ENCODE assay signal across 23 cellular contexts in the genomic region with DNA sequence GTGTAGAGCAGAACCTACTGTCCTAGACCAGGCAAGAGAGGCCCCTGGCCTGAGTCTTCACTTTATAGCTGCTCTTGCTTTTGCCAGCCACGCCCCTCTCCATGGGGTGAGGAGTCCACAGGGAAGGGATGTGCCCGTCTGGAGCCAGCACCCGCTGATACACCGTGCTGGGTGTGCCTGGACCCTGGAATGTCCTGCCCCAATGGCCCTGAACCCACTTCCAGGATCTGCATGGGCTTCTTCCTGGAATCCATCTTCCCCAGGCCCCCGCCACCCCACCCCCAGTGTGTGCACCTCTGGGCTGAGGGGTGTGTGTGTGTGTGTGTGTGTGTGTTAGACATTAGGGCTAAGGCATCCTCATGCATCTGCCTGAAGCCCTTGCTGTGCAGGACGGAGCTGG. TPM values are rescaled to one million over a fixed set of nuclear protein-coding genes. Genes with fewer than 3 reads are reported as not detected.
"Had no signal": no experiment of that assay in that cellular context is flagged by ENCODE, and none has a peak within 500 bp of the region (broad histone marks: within the 10 kb centered on the region; RNA-seq: fewer than 3 reads in every experiment).

No MANE protein-coding gene starts in this region.

- H3K4me1 ChIP-seq: breast epithelium had no signal

- H3K4me3 ChIP-seq: breast epithelium, SK-N-MC had no signal

- H3K9me3 ChIP-seq: breast epithelium had no signal

- H3K27ac ChIP-seq: SK-N-MC had no signal

- H3K27me3 ChIP-seq: breast epithelium had no signal

- DNase-seq: activated B cell treated with CpG ODN at 0.5 μM for 24 hours; activated CD4-positive, alpha-beta T cell treated with anti-CD3 and anti-CD28 coated beads for 1 hour; activated CD4-positive, alpha-beta T cell treated with anti-CD3 and anti-CD28 coated beads, Interleukin-2, amount 10 ng/mL, durations not matched to agents 24 days and 14 days; activated CD4-positive, alpha-beta T cell treated with anti-CD3 and anti-CD28 coated beads, Interleukin-2, amount 50 U/mL, for 48 hours; activated CD8-positive, alpha-beta memory T cell treated with anti-CD3 and anti-CD28 coated beads, Interleukin-2, amount 10 ng/mL, durations not matched to agents 7 days and 5 days; activated effector memory CD4-positive, alpha-beta T cell treated with Interleukin-2 at 50 U/mL for 16 hours; activated naive CD4-positive, alpha-beta T cell; activated T-cell treated with anti-CD3 and anti-CD28 coated beads, Interleukin-2, amount 50 U/mL, for 24 hours; aorta; caudate nucleus; Kasumi-1; NCI-H1048; NCI-H1930; NCI-H2107; NCI-H2171 treated with DMSO at 0.1 percent for 48 hours; NCI-H226; NCI-H526; T-cell; T-helper 2 cell; T1000 had no signal

- ATAC-seq: activated CD8-positive, alpha-beta memory T cell treated with anti-CD3 and anti-CD28 coated beads, Interleukin-2, amount 10 ng/mL, durations not matched to agents 7 days and 5 days; T-cell had no signal

- H3K36me3 ChIP-seq: breast epithelium had no signal

RNA-seq across cellular contexts. Expression of a gene that starts 44.9 kb away (rescaled TPM):
- total RNA-seq: activated B cell treated with CpG ODN at 0.5 μM for 24 hours, NCI-H460 had no signal
